1 cellular context compared by ENCODE assay signal in genomic region chr15:45326280-45326679, GRCh38.
TF ChIP-seq lines count a peak whose summit lies in the region.

No MANE protein-coding gene starts in this region.

TF ChIP-seq in H1, 55 proteins besides CTCF, POLR2A, EP300 and RAD21:
- TF ChIP-seq POU5F1 (IDR thresholded peaks at IDR 0.05; ENCODE audit: low read depth, low read length) (0 out of 2 replicates have a peak, but pooled peaks have one; percentile 31), MAFK (IDR thresholded peaks at IDR 0.05; ENCODE audit: low read depth, low read length) (no peak)
TF ChIP-seq in H1: peak in this region for 1.
